Comparison of ENCODE assay signal across 9 cellular contexts in genomic region chr20:5996765-5997164, GRCh38. TPM values are rescaled to one million over a fixed set of nuclear protein-coding genes. Genes with fewer than 3 reads are reported as not detected.
DNase-seq lines count a peak whose midpoint lies in the region; ATAC-seq and TF ChIP-seq lines count a peak whose summit lies in the region.
"Had no signal": no experiment of that assay in that cellular context is flagged by ENCODE, and none has a peak within 500 bp of the region (broad histone marks: within the 10 kb centered on the region; RNA-seq: fewer than 3 reads in every experiment).

No MANE protein-coding gene starts in this region.

- peak; percentile 95 for ATAC-seq in CD8-positive, alpha-beta T cell
- peak; percentile 100 for ATAC-seq in GM19351 (IDR thresholded peaks at IDR 0.05; ENCODE audit: unreplicated experiment)
- peak; percentile 100 for ATAC-seq in HG03175 (IDR thresholded peaks at IDR 0.05; ENCODE audit: unreplicated experiment)
- ATAC-seq in Right ventricle myocardium superior (ENCODE audit: poor library complexity): no peak

- no peaks in the 10 kb centered on the region for H3K9me3 ChIP-seq in CD8-positive, alpha-beta T cell (ENCODE audit: low read length)
- no peaks in the 10 kb centered on the region for H3K9me3 ChIP-seq in prostate gland

- H3K36me3 ChIP-seq in CD8-positive, alpha-beta T cell (ENCODE audit: insufficient read depth, low read length): no peaks in the 10 kb centered on the region
- no peaks in the 10 kb centered on the region for H3K36me3 ChIP-seq in prostate gland

- no peak for TF ChIP-seq CTCF in CD8-positive, alpha-beta T cell (IDR thresholded peaks at IDR 0.05)
- TF ChIP-seq CTCF in prostate gland (IDR thresholded peaks at IDR 0.05) (peak in 2 of 4 experiments; percentile 14 to 43), MCF 10A (IDR thresholded peaks at IDR 0.05; ENCODE audit: unreplicated experiment) (no peak)

- BruUV-seq in MCF 10A (replicated peaks; lab: Mats Ljungman, UMichigan): no TSS peak

- H3K36me3 Mint-ChIP-seq in CD8-positive, alpha-beta T cell: peaks cover 10% of the 10 kb centered on the region
- peaks cover 26% of the 10 kb centered on the region for H3K36me3 Mint-ChIP-seq in MCF 10A (ENCODE audit: insufficient read depth, unreplicated experiment)

- intact Hi-C loops in CD8-positive, alpha-beta T cell (cut with DNase I, micrococcal nuclease): loop anchor here in 1 of 2 experiments (2.0 kb wide), 1 partner anchor 46 kb away; the partner anchor contains the start of genes MCM8 and TRMT6
- intact Hi-C loops in prostate gland (cut with DNase I): no loop called here
- intact Hi-C loops in Right ventricle myocardium superior (cut with DNase I): no loop called here
- intact Hi-C loops in MCF 10A (cut with micrococcal nuclease): no loop called here

- H3K9me3 Mint-ChIP-seq in CD8-positive, alpha-beta T cell: no peaks in the 10 kb centered on the region
- no peaks in the 10 kb centered on the region for H3K9me3 Mint-ChIP-seq in MCF 10A (ENCODE audit: unreplicated experiment)
- H3K9me3 Mint-ChIP-seq: nephron had no signal

- no peaks in the 10 kb centered on the region for H3K27me3 Mint-ChIP-seq in CD8-positive, alpha-beta T cell (ENCODE audit: low read depth)
- H3K27me3 Mint-ChIP-seq in MCF 10A (ENCODE audit: insufficient read depth, unreplicated experiment): no peaks in the 10 kb centered on the region

- TF ChIP-seq POLR2A in prostate gland (IDR thresholded peaks at IDR 0.05): no peak

- WGBS in prostate gland: 67% methylated on average over 1 of the region's 1 CpG

- H3K27ac ChIP-seq in CD8-positive, alpha-beta T cell (ENCODE audit: low read depth, low read length): no peak overlapping the region
- H3K27ac ChIP-seq in prostate gland: peak overlapping the region in 1 of 2 donors; percentile 60

- H3K27me3 ChIP-seq in CD8-positive, alpha-beta T cell (ENCODE audit: insufficient read depth, low read length): no peaks in the 10 kb centered on the region
- H3K27me3 ChIP-seq in prostate gland (replicated peaks; ENCODE audit: insufficient read depth): no peaks in the 10 kb centered on the region

- H3K4me3 ChIP-seq in CD8-positive, alpha-beta T cell (ENCODE audit: low read depth, low read length): no peak overlapping the region
- H3K4me3 ChIP-seq in prostate gland: no peak overlapping the region

- peaks cover 35% of the 10 kb centered on the region for H3K4me1 Mint-ChIP-seq in CD8-positive, alpha-beta T cell (ENCODE audit: low read depth)
- H3K4me1 Mint-ChIP-seq in MCF 10A (ENCODE audit: insufficient read depth, unreplicated experiment): no peaks in the 10 kb centered on the region
- H3K4me1 Mint-ChIP-seq: nephron had no signal

- peak overlapping the region; percentile 75 for H3K27ac Mint-ChIP-seq in CD8-positive, alpha-beta T cell
- H3K27ac Mint-ChIP-seq in MCF 10A (ENCODE audit: low read depth, unreplicated experiment): no peak overlapping the region
- H3K27ac Mint-ChIP-seq: nephron had no signal

- POLR2A ChIA-PET in CD8-positive, alpha-beta T cell (lab: Charles Lee): interaction anchor here (0.7 to 1.7 kb wide), 5 partner anchors 9 to 198 kb away, joined by 3 to 4 read pairs (median 4); partner anchors contain the start of gene MCM8
- POLR2A ChIA-PET in MCF 10A (lab: Yijun Ruan, JAX): interaction anchor here (0.7 to 1.2 kb wide), 3 partner anchors 11 to 29 kb away, joined by 3 to 7 read pairs (median 3); no protein-coding TSS in a partner anchor

- CTCF ChIA-PET in CD8-positive, alpha-beta T cell (lab: Charles Lee): interaction anchor here (0.7 to 1.2 kb wide), 2 partner anchors 37 to 467 kb away, joined by 3 to 4 read pairs; no protein-coding TSS in a partner anchor
- CTCF ChIA-PET in MCF 10A (lab: Yijun Ruan, JAX): interaction anchor here (0.7 to 1.8 kb wide), 3 partner anchors 9 to 24 kb away, joined by 3 to 5 read pairs (median 4); no protein-coding TSS in a partner anchor

- peak overlapping the region; percentile 8 for H3K4me3 Mint-ChIP-seq in CD8-positive, alpha-beta T cell
- no peak overlapping the region for H3K4me3 Mint-ChIP-seq in MCF 10A (ENCODE audit: unreplicated experiment)
- H3K4me3 Mint-ChIP-seq: nephron had no signal

- peaks cover 18% of the 10 kb centered on the region for H3K4me1 ChIP-seq in CD8-positive, alpha-beta T cell (ENCODE audit: insufficient read depth, low read length)
- H3K4me1 ChIP-seq in prostate gland (replicated peaks): no peaks in the 10 kb centered on the region

- peak; percentile 7 to 65 (median 37) for DNase-seq in CD8-positive, alpha-beta T cell
- DNase-seq in activated CD4-positive, alpha-beta T cell treated with anti-CD3 and anti-CD28 coated beads, Interleukin-2, amount 50 U/mL, for 1 hour: peak; percentile 5
- peak; percentile 22 for DNase-seq in prostate gland (ENCODE audit: low spot score)
- DNase-seq in OCI-M1 (lab: John Stamatoyannopoulos, UW): no peak
- no peak for DNase-seq in Right ventricle myocardium superior
- no peak for DNase-seq in MCF 10A (ENCODE audit: unreplicated experiment)

RNA-seq across cellular contexts. Expression of gene CRLS1, which starts 9.2 kb away (rescaled TPM):
- total RNA-seq in CD8-positive, alpha-beta T cell: 10 to 100 TPM in 1 of 2 experiments, 1 to 10 TPM in 1; 7.4 to 11.2 TPM
- total RNA-seq in prostate gland (10 to 100 TPM; 43.9 to 46.5 TPM), Right ventricle myocardium superior (93.5 TPM), MCF 10A (2022) (52.4 and 54.5 TPM in 2 replicates)

RNA-seq across cellular contexts. Expression of gene MCM8, which starts 46.3 kb away (rescaled TPM):
- total RNA-seq in CD8-positive, alpha-beta T cell: 1 to 10 TPM; 1.8 to 2.0 TPM
- total RNA-seq in prostate gland (10 to 100 TPM in 1 of 2 donors, 1 to 10 TPM in 1; 8.4 to 13.0 TPM), Right ventricle myocardium superior (6.6 TPM), MCF 10A (2022) (8.0 and 12.4 TPM in 2 replicates)

RNA-seq across cellular contexts. Expression of gene TRMT6, which starts 46.4 kb away (rescaled TPM):
- 10 to 100 TPM in 1 of 2 experiments, 1 to 10 TPM in 1; 9.6 to 10.4 TPM for total RNA-seq in CD8-positive, alpha-beta T cell
- total RNA-seq in prostate gland (10 to 100 TPM in 1 of 2 donors, 1 to 10 TPM in 1; 8.3 to 14.8 TPM), Right ventricle myocardium superior (5.7 TPM), MCF 10A (2022) (31.0 and 44.9 TPM in 2 replicates)

RNA-seq across cellular contexts. Expression of gene LRRN4, which starts 57.1 kb away (rescaled TPM):
- not detected for total RNA-seq in CD8-positive, alpha-beta T cell
- total RNA-seq in prostate gland (under 1 TPM in 1 of 2 donors, not detected in 1; 0.68 TPM), Right ventricle myocardium superior (not detected), MCF 10A (2022) (not detected in 2 replicates)

Comparison
In these comparisons a context has a peak if more than half of its experiments do, and no peak if none do; other contexts are left out.
1. DNase-seq: peak in CD8-positive, alpha-beta T cell (7 of 7), activated CD4-positive, alpha-beta T cell treated with anti-CD3 and anti-CD28 coated beads, Interleukin-2, amount 50 U/mL, for 1 hour (single experiment) and prostate gland (single experiment); none in OCI-M1 (single experiment), Right ventricle myocardium superior (single experiment) and MCF 10A (single experiment).